In genomic region chr1:235254721-235255120, GRCh38 we compare ENCODE assay signal across 21 cellular contexts.
DNase-seq lines count a peak whose midpoint lies in the region; ATAC-seq, FAIRE-seq and TF ChIP-seq lines count a peak whose summit lies in the region.
"Had no signal": no experiment of that assay in that cellular context is flagged by ENCODE, and none has a peak within 500 bp of the region (broad histone marks: within the 10 kb centered on the region; RNA-seq: fewer than 3 reads in every experiment).

No MANE protein-coding gene starts in this region.

- no peak for ATAC-seq in activated T-cell treated with anti-CD3 and anti-CD28 coated beads, Interleukin-2, amount 50 U/mL, for 72 hours (replicated peaks in 1 of 2)
- no peak for ATAC-seq in activated B cell treated with CpG ODN at 0.5 μM for 24 hours (ENCODE audit: low read depth)
- no peak for ATAC-seq in naive B cell (ENCODE audit: low read depth in 2 of 2)
- ATAC-seq in omental fat pad (ENCODE audit: low FRiP score) = no peak

- H3K36me3 ChIP-seq in HEK293 (ENCODE audit: control insufficient read depth in 2 of 2, insufficient read depth in 1 of 2, low read length in 2 of 2) = peaks cover 6 to 17% of the 10 kb centered on the region in 2 experiments; a peak in 2 of 3 replicates

- no peak overlapping the region for H3K4me3 ChIP-seq in HEK293 (ENCODE audit: low read depth, low read length)
- H3K4me3 ChIP-seq: MG63 had no signal

- CTCF ChIA-PET in HEK293 (lab: Yijun Ruan, JAX) (interaction anchor here (1.0 to 2.8 kb wide), 3 partner anchors 23 to 161 kb away, joined by 3 to 41 read pairs (median 3); no protein-coding TSS in a partner anchor), activated B cell treated with CpG ODN at 0.5 μM for 24 hours (lab: Charles Lee) (interaction anchor here (1.0 to 5.3 kb wide), 2 partner anchors 75 to 161 kb away, joined by 3 to 58 read pairs; no protein-coding TSS in a partner anchor)

- FAIRE-seq in RCC 7860 (lab: Jason Lieb, UNC) = no peak

- H3K36me3 Mint-ChIP-seq in activated T-cell treated with anti-CD3 and anti-CD28 coated beads, Interleukin-2, amount 50 U/mL, for 72 hours (ENCODE audit: insufficient read depth in 2 of 2) = peaks cover 3 to 8% of the 10 kb centered on the region in 2 donors
- peaks cover 60% of the 10 kb centered on the region for H3K36me3 Mint-ChIP-seq in activated T-cell treated with anti-CD3 and anti-CD28 coated beads, Interleukin-2, amount 50 U/mL, for 24 hours (ENCODE audit: low read depth)
- H3K36me3 Mint-ChIP-seq in activated B cell treated with CpG ODN at 0.5 μM for 24 hours (ENCODE audit: low read depth) (peaks cover 54% of the 10 kb centered on the region), naive B cell (no peaks in the 10 kb centered on the region)

- DNase-seq in activated T-cell treated with anti-CD3 and anti-CD28 coated beads, Interleukin-2, amount 50 U/mL, for 72 hours = no peak
- no peak for DNase-seq in activated T-cell treated with anti-CD3 and anti-CD28 coated beads, Interleukin-2, amount 50 U/mL, for 24 hours
- no peak for DNase-seq in activated B cell treated with CpG ODN at 0.5 μM for 24 hours
- DNase-seq in naive B cell = no peak
- DNase-seq in RCC 7860 (ENCODE audit: low spot score) = no peak
- no peak for DNase-seq in omental fat pad (ENCODE audit: low spot score)
- no peak for DNase-seq in GM13977 (ENCODE audit: low spot score)
- DNase-seq: DMS79, H7, HFFc6, MG63, NCI-H1417, NCI-H1694 treated with DMSO at 0.1 percent for 48 hours, NCI-H2081 treated with DMSO at 0.1 percent for 48 hours, NCI-H2171 treated with DMSO at 0.1 percent for 48 hours, NCI-H446, NCI-H526, RPMI8226, SHP77 had no signal

- peaks cover 3% of the 10 kb centered on the region; the same call in 1 of the 2 replicates for H3K4me1 ChIP-seq in HEK293 (ENCODE audit: control insufficient read depth, insufficient read depth, low read length)

- TF ChIP-seq CTCF in HEK293 (tag by site-specific recombination; IDR thresholded peaks at IDR 0.05) (no peak), activated B cell treated with CpG ODN at 0.5 μM for 24 hours (IDR thresholded peaks at IDR 0.05) (no peak), omental fat pad (IDR thresholded peaks at IDR 0.05) (no peak), GM13977 (IDR thresholded peaks at IDR 0.05; ENCODE audit: extremely low read depth, insufficient read depth, missing control alignments) (no peak)

- no peaks in the 10 kb centered on the region for H3K27me3 Mint-ChIP-seq in activated T-cell treated with anti-CD3 and anti-CD28 coated beads, Interleukin-2, amount 50 U/mL, for 72 hours (ENCODE audit: low read depth)
- no peaks in the 10 kb centered on the region for H3K27me3 Mint-ChIP-seq in activated T-cell treated with anti-CD3 and anti-CD28 coated beads, Interleukin-2, amount 50 U/mL, for 24 hours
- H3K27me3 Mint-ChIP-seq in activated B cell treated with CpG ODN at 0.5 μM for 24 hours = no peaks in the 10 kb centered on the region
- H3K27me3 Mint-ChIP-seq in naive B cell = no peaks in the 10 kb centered on the region

- POLR2A ChIA-PET in HEK293 (lab: Yijun Ruan, JAX) = no interaction called here
- POLR2A ChIA-PET in activated B cell treated with CpG ODN at 0.5 μM for 24 hours (lab: Charles Lee) = interaction anchor here (0.6 kb wide), 1 partner anchor 881 kb away, joined by 10 read pairs; no protein-coding TSS in a partner anchor

- H3K4me3 Mint-ChIP-seq in activated T-cell treated with anti-CD3 and anti-CD28 coated beads, Interleukin-2, amount 50 U/mL, for 72 hours = no peak overlapping the region
- H3K4me3 Mint-ChIP-seq in activated T-cell treated with anti-CD3 and anti-CD28 coated beads, Interleukin-2, amount 50 U/mL, for 24 hours = no peak overlapping the region
- no peak overlapping the region for H3K4me3 Mint-ChIP-seq in activated B cell treated with CpG ODN at 0.5 μM for 24 hours
- H3K4me3 Mint-ChIP-seq in naive B cell = no peak overlapping the region
- H3K4me3 Mint-ChIP-seq: CD14-positive monocyte, HFFc6 had no signal

- in situ Hi-C loops in GM13977 (cut with MboI; ENCODE audit: low pct_unique_long_range_greater_than_20kb, low sequenced_read_pairs, unreplicated experiment) = no loop called here

- H3K27ac Mint-ChIP-seq in activated T-cell treated with anti-CD3 and anti-CD28 coated beads, Interleukin-2, amount 50 U/mL, for 72 hours = peak overlapping the region; percentile 68
- no peak overlapping the region for H3K27ac Mint-ChIP-seq in activated T-cell treated with anti-CD3 and anti-CD28 coated beads, Interleukin-2, amount 50 U/mL, for 24 hours
- H3K27ac Mint-ChIP-seq in activated B cell treated with CpG ODN at 0.5 μM for 24 hours (peak overlapping the region; percentile 12), naive B cell (peak overlapping the region in 4 of 6 donors; percentile 26 to 78 (median 56))
- H3K27ac Mint-ChIP-seq: CD14-positive monocyte, HFFc6 had no signal

- intact Hi-C loops in activated B cell treated with CpG ODN at 0.5 μM for 24 hours (cut with micrococcal nuclease) = loop anchor here (10.0 kb wide), 1 partner anchor 250 kb away; the partner anchor contains the start of gene B3GALNT2

- no peaks in the 10 kb centered on the region for H3K9me3 Mint-ChIP-seq in activated T-cell treated with anti-CD3 and anti-CD28 coated beads, Interleukin-2, amount 50 U/mL, for 72 hours
- H3K9me3 Mint-ChIP-seq in activated T-cell treated with anti-CD3 and anti-CD28 coated beads, Interleukin-2, amount 50 U/mL, for 24 hours = no peaks in the 10 kb centered on the region
- no peaks in the 10 kb centered on the region for H3K9me3 Mint-ChIP-seq in activated B cell treated with CpG ODN at 0.5 μM for 24 hours
- H3K9me3 Mint-ChIP-seq in naive B cell = no peaks in the 10 kb centered on the region
- H3K9me3 Mint-ChIP-seq: CD14-positive monocyte, HFFc6 had no signal

- peaks cover 26% of the 10 kb centered on the region for H3K4me1 Mint-ChIP-seq in activated T-cell treated with anti-CD3 and anti-CD28 coated beads, Interleukin-2, amount 50 U/mL, for 72 hours (ENCODE audit: low read depth)
- peaks cover 44% of the 10 kb centered on the region for H3K4me1 Mint-ChIP-seq in activated T-cell treated with anti-CD3 and anti-CD28 coated beads, Interleukin-2, amount 50 U/mL, for 24 hours (ENCODE audit: low read depth)
- peaks cover 32% of the 10 kb centered on the region for H3K4me1 Mint-ChIP-seq in activated B cell treated with CpG ODN at 0.5 μM for 24 hours
- H3K4me1 Mint-ChIP-seq in naive B cell = peaks cover 7 to 41% (median 11%) of the 10 kb centered on the region in 3 donors

- H3K27ac ChIP-seq in HEK293 (ENCODE audit: extremely low read depth, low read depth, low read length) = no peak overlapping the region

- no peaks in the 10 kb centered on the region for H3K9me3 ChIP-seq in HEK293 (ENCODE audit: control insufficient read depth, insufficient read depth, low read depth, low read length)
- H3K9me3 ChIP-seq: MG63 had no signal

TF ChIP-seq in HEK293, 187 proteins besides CTCF, POLR2A, EP300 and RAD21:
- peak; percentile 33 for TF ChIP-seq ZNF366 (tag by site-specific recombination; conservative IDR thresholded peaks at IDR 0.05)
- peak; percentile 92 for TF ChIP-seq ZNF664 (tag by site-specific recombination; IDR thresholded peaks at IDR 0.05)
- TF ChIP-seq ZNF488 (tag by site-specific recombination; IDR thresholded peaks at IDR 0.05) = no peak
- TF ChIP-seq PRDM1 (tag by site-specific recombination; IDR thresholded peaks at IDR 0.05) = peak; percentile 84
TF ChIP-seq in HEK293: peak in this region for 3.
